Comparison of ENCODE assay signal across 8 cellular contexts in the genomic region with DNA sequence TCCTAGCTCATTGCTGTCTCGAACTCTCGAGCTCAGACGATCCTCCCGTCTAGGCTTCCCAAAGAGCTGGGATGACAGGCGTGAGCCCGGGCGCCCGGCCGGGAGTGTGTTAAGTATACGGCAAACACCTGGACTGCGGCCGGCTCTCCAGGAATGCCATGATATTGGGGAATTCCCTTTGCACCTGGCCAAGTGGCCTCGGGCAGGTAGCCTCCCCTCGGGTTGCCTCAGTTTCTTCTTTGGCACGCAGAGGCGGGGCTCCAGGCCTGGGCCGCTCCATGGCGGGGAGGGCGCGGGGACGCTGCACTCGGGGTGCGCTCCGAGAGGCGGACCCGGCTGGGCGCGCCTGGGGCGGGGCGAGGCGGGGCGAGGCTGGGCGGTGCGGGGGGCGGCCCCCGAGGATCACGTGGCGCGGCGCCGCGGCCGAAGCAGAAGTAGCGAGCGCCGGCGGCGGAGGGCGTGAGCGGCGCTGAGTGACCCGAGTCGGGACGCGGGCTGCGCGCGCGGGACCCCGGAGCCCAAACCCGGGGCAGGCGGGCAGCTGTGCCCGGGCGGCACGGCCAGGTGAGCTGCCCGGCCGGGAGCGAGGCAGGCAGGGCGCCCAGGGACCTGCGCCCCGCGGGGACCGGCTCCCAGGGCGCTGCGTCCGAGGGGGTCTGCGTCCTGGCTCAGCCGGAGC. TPM values are rescaled to one million over a fixed set of nuclear protein-coding genes. Genes with fewer than 3 reads are reported as not detected.
DNase-seq lines count a peak whose midpoint lies in the region; ATAC-seq lines count a peak whose summit lies in the region.

A gene (plus strand): TSS at position 431 of the 679 bp plus-strand sequence. CDS start 6,699 bp downstream, outside the sequence.

- intact Hi-C loops in cardiac septum (cut with DNase I) (loop anchor here (10.0 kb wide), 1 partner anchor 86 kb away; no protein-coding TSS in a partner anchor), aorta (cut with DNase I) (no loop called here)

- 1% methylated on average over 54 to 78 of the region's 78 CpGs for WGBS in aorta, 2 donors

- H3K36me3 ChIP-seq in SJCRH30, result no peaks in the 10 kb centered on the region
- no peaks in the 10 kb centered on the region for H3K36me3 ChIP-seq in aorta (ENCODE audit: control insufficient read depth in 1 of 2, insufficient read depth in 2 of 2, low read length in 1 of 2)

- H3K9me3 ChIP-seq in SJCRH30 (replicated peaks), result no peaks in the 10 kb centered on the region
- H3K9me3 ChIP-seq in aorta (ENCODE audit: control insufficient read depth, low read length), result no peaks in the 10 kb centered on the region

- H3K4me3 ChIP-seq in SJCRH30 (peak within 1 kb of the TSS; percentile 52), aorta (ENCODE audit: low read length in 2 of 2) (no peak within 1 kb of the TSS)

- H3K27ac ChIP-seq in SJCRH30 (no peak within 1 kb of the TSS), aorta (ENCODE audit: low read depth in 1 of 2, low read length in 2 of 2) (no peak within 1 kb of the TSS)

- H3K4me1 ChIP-seq in SJCRH30 (no peaks in the 10 kb centered on the region), aorta (ENCODE audit: control insufficient read depth in 1 of 2, insufficient read depth in 2 of 2, low read length in 2 of 2) (no peaks in the 10 kb centered on the region)

- ATAC-seq in GM19397 (IDR thresholded peaks at IDR 0.05; ENCODE audit: unreplicated experiment) (peak; percentile 87), HG03460 (IDR thresholded peaks at IDR 0.05; ENCODE audit: unreplicated experiment) (peak; percentile 81), aorta (ENCODE audit: low FRiP score) (peak; percentile 81)

- H3K27me3 ChIP-seq in SJCRH30 (no peaks in the 10 kb centered on the region), aorta (ENCODE audit: control insufficient read depth in 1 of 2, insufficient read depth in 2 of 2, low read length in 1 of 2) (no peaks in the 10 kb centered on the region)

- DNase-seq in COLO668 (lab: John Stamatoyannopoulos, UW; ENCODE audit: unreplicated experiment), result peak; percentile 82
- DNase-seq in SJCRH30, result peak; percentile 31 to 53
- peak; percentile 74 for DNase-seq in activated naive CD4-positive, alpha-beta T cell treated with Interleukin-2 at 50 U/mL for 16 hours
- DNase-seq in cardiac septum (ENCODE audit: low spot score), result peak; percentile 95
- peak; percentile 14 for DNase-seq in putamen (ENCODE audit: low spot score)
- DNase-seq in aorta, result peak; percentile 85 to 88

RNA-seq across cellular contexts. Expression of the gene that starts here (rescaled TPM):
- total RNA-seq in SJCRH30 (2014; rRNA removed; shearing (Covaris generic)), result 0.45 and 0.68 TPM in 2 replicates
- total RNA-seq in cardiac septum (8.5 TPM), aorta (10 to 100 TPM; 21.2 to 48.4 TPM)
- polyA plus RNA-seq in aorta, result 1 to 10 TPM; 2.5 to 3.0 TPM

Comparison
In these comparisons a context has a peak if more than half of its experiments do, and no peak if none do; other contexts are left out.
1. Peak in DNase-seq and H3K4me3 ChIP-seq in SJCRH30; RNA of the gene not detected or under 1 TPM.
2. DNase-seq: peak in every context shown above with its lines; median percentile 95 in cardiac septum; 86 in aorta; 82 in COLO668; 74 in activated naive CD4-positive, alpha-beta T cell treated with Interleukin-2 at 50 U/mL for 16 hours; 42 in SJCRH30; 14 in putamen.